In genomic region chr1:162177126-162177525, GRCh38 we compare ENCODE assay signal across 16 cellular contexts.
DNase-seq lines count a peak whose midpoint lies in the region; ATAC-seq and TF ChIP-seq lines count a peak whose summit lies in the region.
"Had no signal": no experiment of that assay in that cellular context is flagged by ENCODE, and none has a peak within 500 bp of the region (broad histone marks: within the 10 kb centered on the region; RNA-seq: fewer than 3 reads in every experiment).

No MANE protein-coding gene starts in this region.

- CTCF ChIA-PET in Panc1 (lab: Charles Lee) = interaction anchor here (0.7 kb wide), 1 partner anchor 44 kb away, joined by 3 read pairs; no protein-coding TSS in a partner anchor

- peaks cover 63% of the 10 kb centered on the region in 2 experiments for H3K4me1 Mint-ChIP-seq in H9
- no peaks in the 10 kb centered on the region for H3K4me1 Mint-ChIP-seq in activated T-cell treated with anti-CD3 and anti-CD28 coated beads, Interleukin-2, amount 50 U/mL, for 72 hours (ENCODE audit: low read depth)
- H3K4me1 Mint-ChIP-seq: B cell had no signal

- no peaks in the 10 kb centered on the region; a peak in 1 of 7 replicates for H3K36me3 Mint-ChIP-seq in H9 (ENCODE audit: insufficient read depth in 1 of 3, low read depth in 3 of 3)
- no peaks in the 10 kb centered on the region for H3K36me3 Mint-ChIP-seq in activated T-cell treated with anti-CD3 and anti-CD28 coated beads, Interleukin-2, amount 50 U/mL, for 72 hours (ENCODE audit: insufficient read depth in 2 of 2)

- H2BK120ac ChIP-seq in H9 (ENCODE audit: low read depth, low read length, poor library complexity, severe bottlenecking) = no peak overlapping the region

- TF ChIP-seq CTCF in H9 (conservative IDR thresholded peaks at IDR 0.05) (no peak), Panc1 (IDR thresholded peaks at IDR 0.05) (no peak), fibroblast of villous mesenchyme (IDR thresholded peaks at IDR 0.05; ENCODE audit: insufficient read depth, low read depth, low read length) (no peak), transverse colon (IDR thresholded peaks at IDR 0.05) (no peak)

- H3K56ac ChIP-seq in H9 (ENCODE audit: insufficient read length, low read depth, low read length) = no peak overlapping the region

- ATAC-seq in Panc1 = peak; percentile 55; the same call in 1 of the 2 replicates
- ATAC-seq in activated T-cell treated with anti-CD3 and anti-CD28 coated beads, Interleukin-2, amount 50 U/mL, for 72 hours (replicated peaks in 1 of 2) = no peak
- ATAC-seq: body of pancreas had no signal

- H3K4me3 ChIP-seq in Panc1 (ENCODE audit: low read depth in 2 of 2, low read length in 2 of 2) (no peak overlapping the region), fibroblast of villous mesenchyme (ENCODE audit: low read depth, low read length) (no peak overlapping the region), transverse colon (no peak overlapping the region)
- H3K4me3 ChIP-seq: body of pancreas had no signal

- H3K23ac ChIP-seq in H9 (ENCODE audit: insufficient read length, low read depth, low read length) = no peak overlapping the region

- in situ Hi-C loops in Panc1 (cut with HindIII; ENCODE audit: low pct_unique_long_range_greater_than_20kb, low sequenced_read_pairs) = no loop called here
- in situ Hi-C loops in transverse colon (cut with MboI; ENCODE audit: low pct_ligation_motif_present in 1 of 4, low pct_unique_long_range_greater_than_20kb in 1 of 4, low sequenced_read_pairs in 3 of 4) = no loop called here

- H3K79me2 ChIP-seq in H9 (ENCODE audit: insufficient read depth, low read length) = no peaks in the 10 kb centered on the region

- no TSS peak for BruUV-seq in Panc1 (replicated peaks; lab: Mats Ljungman, UMichigan)

- H3K9me3 Mint-ChIP-seq in H9 = no peaks in the 10 kb centered on the region
- H3K9me3 Mint-ChIP-seq in activated T-cell treated with anti-CD3 and anti-CD28 coated beads, Interleukin-2, amount 50 U/mL, for 72 hours = no peaks in the 10 kb centered on the region
- H3K9me3 Mint-ChIP-seq: nephron had no signal

- H4K20me1 ChIP-seq in H9 (ENCODE audit: control insufficient read depth, insufficient read depth, insufficient read length) = no peaks in the 10 kb centered on the region

- no peak overlapping the region for H3K4me2 ChIP-seq in H9 (ENCODE audit: insufficient read depth, insufficient read length, low read length)

- H2AFZ ChIP-seq in H9 (ENCODE audit: low read length) = no peak overlapping the region

- H3K27ac Mint-ChIP-seq in H9 = peak overlapping the region; percentile 24 to 88 (median 65); a peak in 5 of 7 replicates
- H3K27ac Mint-ChIP-seq in activated T-cell treated with anti-CD3 and anti-CD28 coated beads, Interleukin-2, amount 50 U/mL, for 72 hours = no peak overlapping the region
- H3K27ac Mint-ChIP-seq: B cell had no signal

- intact Hi-C loops in Panc1 (cut with micrococcal nuclease; ENCODE audit: unreplicated experiment) (no loop called here), transverse colon (cut with DNase I; ENCODE audit: low total_unique reads) (no loop called here)

- H3K18ac ChIP-seq in H9 (ENCODE audit: insufficient read length, low read depth, low read length) = no peak overlapping the region

- POLR2A ChIA-PET in Panc1 (lab: Charles Lee) = no interaction called here

- H3K9ac ChIP-seq in H9 (ENCODE audit: extremely low read depth, insufficient read length, low read length) = no peak overlapping the region

- H2BK5ac ChIP-seq in H9 (ENCODE audit: insufficient read length, low read length) = no peak overlapping the region

- H3K27me3 Mint-ChIP-seq in H9 (ENCODE audit: low read depth) = no peaks in the 10 kb centered on the region
- H3K27me3 Mint-ChIP-seq in activated T-cell treated with anti-CD3 and anti-CD28 coated beads, Interleukin-2, amount 50 U/mL, for 72 hours (ENCODE audit: low read depth) = peaks cover 7% of the 10 kb centered on the region

- H3K9me3 ChIP-seq in H9 (ENCODE audit: control insufficient read depth, low read depth, low read length) = no peaks in the 10 kb centered on the region
- H3K9me3 ChIP-seq in Panc1 (ENCODE audit: control insufficient read depth, insufficient read depth, low read depth, low read length) = no peaks in the 10 kb centered on the region
- H3K9me3 ChIP-seq in transverse colon = no peaks in the 10 kb centered on the region
- H3K9me3 ChIP-seq: body of pancreas had no signal

- no peak overlapping the region for H3K4me3 Mint-ChIP-seq in H9
- no peak overlapping the region for H3K4me3 Mint-ChIP-seq in activated T-cell treated with anti-CD3 and anti-CD28 coated beads, Interleukin-2, amount 50 U/mL, for 72 hours
- H3K4me3 Mint-ChIP-seq: B cell, nephron had no signal

- TF ChIP-seq EP300 in transverse colon (IDR thresholded peaks at IDR 0.05; ENCODE audit: low read depth) = no peak

- no peak overlapping the region for H2BK15ac ChIP-seq in H9 (ENCODE audit: low read depth, low read length)

- H3K4ac ChIP-seq in H9 (ENCODE audit: low read depth, low read length) = no peak overlapping the region

- H3K23me2 ChIP-seq in H9 (ENCODE audit: insufficient read length, low read depth, low read length, poor library complexity, severe bottlenecking) = no peaks in the 10 kb centered on the region

- no peak overlapping the region for H3T11ph ChIP-seq in H9 (ENCODE audit: low read length)

- H3K27me3 ChIP-seq in H9 (ENCODE audit: insufficient read depth, low read length) (no peaks in the 10 kb centered on the region), Panc1 (ENCODE audit: control insufficient read depth, insufficient read depth, low read length) (no peaks in the 10 kb centered on the region), transverse colon (no peaks in the 10 kb centered on the region)
- H3K27me3 ChIP-seq: body of pancreas had no signal

- H4K91ac ChIP-seq in H9 (ENCODE audit: insufficient read length, low read depth, low read length) = no peak overlapping the region

- WGBS in H9 (ENCODE audit: extremely low coverage, insufficient read length, low lambda C conversion rate) = no CpG with 5 or more reads among the region's 6 CpGs
- 89% methylated on average over 6 of the region's 6 CpGs; no CpG with 5 or more reads in 1 of the 2 donors for WGBS in transverse colon (ENCODE audit: low coverage in 1 of 2), 2 donors

- DNase-seq in H9 = no peak
- DNase-seq in Panc1 (ENCODE audit: low read depth, low spot score) = no peak
- peak; percentile 54 for DNase-seq in fibroblast of villous mesenchyme (ENCODE audit: low read depth)
- DNase-seq in renal cortical epithelial cell (ENCODE audit: low read depth) = peak; percentile 87
- DNase-seq in transverse colon = no peak
- no peak for DNase-seq in NCI-H1930 (lab: John Stamatoyannopoulos, UW)
- DNase-seq in activated T-cell treated with anti-CD3 and anti-CD28 coated beads, Interleukin-2, amount 50 U/mL, for 72 hours = no peak
- DNase-seq: activated CD4-positive, alpha-beta T cell treated with anti-CD3 and anti-CD28 coated beads for 1 hour; body of pancreas; DMS53; MM.1S; NCI-H2081; NCI-H524 treated with DMSO at 0.1 percent for 48 hours; retina had no signal

- peaks cover 19% of the 10 kb centered on the region; the same call in 1 of the 2 replicates for H3K4me1 ChIP-seq in H9 (ENCODE audit: insufficient read depth, low read length)
- H3K4me1 ChIP-seq in Panc1 (ENCODE audit: control insufficient read depth, insufficient read depth, low read length) = peaks cover 71% of the 10 kb centered on the region
- H3K4me1 ChIP-seq in transverse colon = peaks cover 0 to 21% (median 2%) of the 10 kb centered on the region in 4 donors

- H2BK20ac ChIP-seq in H9 (ENCODE audit: low read depth, low read length, poor library complexity, severe bottlenecking) = no peak overlapping the region

- H4K8ac ChIP-seq in H9 (replicated peaks; ENCODE audit: insufficient read length, low read depth, low read length) = no peak overlapping the region

- H3K14ac ChIP-seq in H9 (ENCODE audit: insufficient read depth, low read length) = no peak overlapping the region

- TF ChIP-seq POLR2A in transverse colon (IDR thresholded peaks at IDR 0.05) = no peak

- H3K79me1 ChIP-seq in H9 (ENCODE audit: insufficient read depth, low read depth, low read length, poor library complexity, severe bottlenecking) = no peaks in the 10 kb centered on the region

- H2BK12ac ChIP-seq in H9 (ENCODE audit: insufficient read length, low read depth, low read length) = no peak overlapping the region

- H3K27ac ChIP-seq in H9 (ENCODE audit: insufficient read length, low read depth, low read length) = no peak overlapping the region
- H3K27ac ChIP-seq in Panc1 (ENCODE audit: low read length) = peak overlapping the region; percentile 83
- no peak overlapping the region for H3K27ac ChIP-seq in transverse colon
- H3K27ac ChIP-seq: body of pancreas had no signal

- H4K5ac ChIP-seq in H9 (ENCODE audit: insufficient read length, low read depth, low read length) = no peak overlapping the region

- no peaks in the 10 kb centered on the region for H3K36me3 ChIP-seq in Panc1 (ENCODE audit: control insufficient read depth, insufficient read depth, low read length)
- H3K36me3 ChIP-seq in transverse colon = no peaks in the 10 kb centered on the region

- no peak overlapping the region for H2AK5ac ChIP-seq in H9 (ENCODE audit: insufficient read length, low read length)

Comparison
In these comparisons a context has a peak if more than half of its experiments do, and no peak if none do; other contexts are left out.
1. DNase-seq: peak in fibroblast of villous mesenchyme (single experiment) and renal cortical epithelial cell (single experiment); none in H9 (single experiment), Panc1 (single experiment), transverse colon (single experiment), NCI-H1930 (0 of 2) and activated T-cell treated with anti-CD3 and anti-CD28 coated beads, Interleukin-2, amount 50 U/mL, for 72 hours (0 of 2).